Comparison of ENCODE assay signal across 1 cellular context in the genomic region with DNA sequence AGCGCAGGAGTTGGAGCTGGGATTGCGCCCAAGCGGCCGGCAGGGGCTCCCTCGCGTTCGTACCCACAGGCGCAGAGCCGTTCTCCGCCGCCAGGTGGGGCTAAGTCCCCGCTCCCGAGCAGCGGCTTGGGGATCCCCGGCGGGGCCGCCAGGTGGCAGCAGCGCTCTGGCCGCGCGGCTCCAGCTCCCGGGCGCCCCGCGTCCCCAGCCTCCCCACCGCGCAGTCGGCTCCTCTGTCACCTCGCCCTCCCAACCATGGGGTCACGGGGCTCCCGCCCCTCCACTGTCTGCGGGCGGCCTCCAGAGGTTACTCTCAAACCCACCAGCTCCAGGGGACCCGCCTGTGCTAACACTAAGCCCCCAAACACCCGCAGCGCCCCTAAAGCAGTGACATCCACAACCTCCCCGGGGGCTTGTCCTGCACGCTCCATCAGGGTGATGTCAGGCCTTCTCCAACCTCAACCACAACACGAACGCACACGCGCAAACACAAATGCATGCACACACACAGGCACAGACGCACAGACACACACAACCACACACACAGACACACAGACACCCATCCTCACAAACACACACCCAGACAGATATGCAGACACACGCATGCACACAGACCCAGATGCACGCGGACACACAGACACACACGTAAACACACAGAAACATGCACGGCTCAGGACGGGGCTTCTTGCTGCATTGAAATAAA.
TF ChIP-seq lines count a peak whose summit lies in the region.

No MANE protein-coding gene starts in this region.

TF ChIP-seq in HEK293, 187 proteins besides CTCF, POLR2A, EP300 and RAD21 (continued from another document and continues in another):
- TF ChIP-seq SP7 (tag by site-specific recombination; IDR thresholded peaks at IDR 0.05) (peak; percentile 84), ZNF146 (tag by site-specific recombination; IDR thresholded peaks at IDR 0.05) (no peak), ZBTB7A (tag by site-specific recombination; IDR thresholded peaks at IDR 0.05; ENCODE audit: low read depth) (no peak; the same call in none of the 2 replicates), YY1 (tag by site-specific recombination; IDR thresholded peaks at IDR 0.05) (peak; percentile 81), GLI4 (tag by site-specific recombination; IDR thresholded peaks at IDR 0.05) (no peak; the same call in 1 of the 2 replicates), KLF1 (tag by site-specific recombination; IDR thresholded peaks at IDR 0.05) (peak; percentile 60), HOXA7 (CRISPR knock-in tag; IDR thresholded peaks at IDR 0.05; ENCODE audit: borderline replicate concordance) (no peak), ZNF133 (tag by site-specific recombination; IDR thresholded peaks at IDR 0.05) (no peak), OSR2 (tag by site-specific recombination; IDR thresholded peaks at IDR 0.05) (0 out of 2 replicates have a peak, but pooled peaks have one; percentile 50), MEIS1 (CRISPR knock-in tag; IDR thresholded peaks at IDR 0.05; ENCODE audit: borderline replicate concordance) (no peak), ZNF560 (tag by site-specific recombination; IDR thresholded peaks at IDR 0.05; ENCODE audit: borderline replicate concordance) (no peak), ZNF214 (tag by site-specific recombination; IDR thresholded peaks at IDR 0.05; ENCODE audit: borderline replicate concordance) (no peak), ZNF768 (tag by site-specific recombination; IDR thresholded peaks at IDR 0.05) (no peak; the same call in 1 of the 2 replicates), PRDM1 (tag by site-specific recombination; IDR thresholded peaks at IDR 0.05) (no peak), ZNF624 (tag by site-specific recombination; IDR thresholded peaks at IDR 0.05) (no peak; the same call in 1 of the 2 replicates), ZNF629 (tag by site-specific recombination; IDR thresholded peaks at IDR 0.05) (peak; percentile 72), ZNF544 (tag by site-specific recombination; IDR thresholded peaks at IDR 0.05) (no peak), ZSCAN23 (tag by site-specific recombination; IDR thresholded peaks at IDR 0.05) (no peak), ZFP3 (tag by site-specific recombination; IDR thresholded peaks at IDR 0.05; ENCODE audit: low read depth) (no peak), ZNF701 (tag by site-specific recombination; IDR thresholded peaks at IDR 0.05) (no peak; the same call in none of the 2 replicates), ZNF548 (tag by site-specific recombination; IDR thresholded peaks at IDR 0.05) (0 out of 2 replicates have a peak, but pooled peaks have one; percentile 64), ZNF311 (tag by site-specific recombination; IDR thresholded peaks at IDR 0.05; ENCODE audit: borderline replicate concordance) (peak; percentile 97), ZNF404 (tag by site-specific recombination; IDR thresholded peaks at IDR 0.05) (no peak), TCF7L2 (IDR thresholded peaks at IDR 0.05; ENCODE audit: borderline replicate concordance, low read depth, low read length) (no peak), KLF8 (tag by site-specific recombination; IDR thresholded peaks at IDR 0.05) (peak; percentile 84), ZNF114 (tag by site-specific recombination; IDR thresholded peaks at IDR 0.05) (0 out of 2 replicates have a peak, but pooled peaks have one; percentile 18), ZNF777 (tag by site-specific recombination; IDR thresholded peaks at IDR 0.05; ENCODE audit: borderline replicate concordance) (peak; percentile 98), RBAK (tag by site-specific recombination; IDR thresholded peaks at IDR 0.05) (no peak)
- TF ChIP-seq, protein P1, sequence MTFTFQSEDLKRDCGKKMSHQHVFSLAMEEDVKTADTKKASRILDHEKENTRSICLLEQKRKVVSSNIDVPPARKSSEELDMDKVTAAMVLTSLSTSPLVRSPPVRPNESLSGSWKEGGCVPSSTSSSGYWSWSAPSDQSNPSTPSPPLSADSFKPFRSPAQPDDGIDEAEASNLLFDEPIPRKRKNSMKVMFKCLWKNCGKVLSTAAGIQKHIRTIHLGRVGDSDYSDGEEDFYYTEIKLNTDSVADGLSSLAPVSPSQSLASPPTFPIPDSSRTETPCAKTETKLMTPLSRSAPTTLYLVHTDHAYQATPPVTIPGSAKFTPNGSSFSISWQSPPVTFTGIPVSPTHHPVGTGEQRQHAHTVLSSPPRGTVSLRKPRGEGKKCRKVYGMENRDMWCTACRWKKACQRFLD (tag by site-specific recombination; IDR thresholded peaks at IDR 0.05), result no peak
- TF ChIP-seq, protein P2, sequence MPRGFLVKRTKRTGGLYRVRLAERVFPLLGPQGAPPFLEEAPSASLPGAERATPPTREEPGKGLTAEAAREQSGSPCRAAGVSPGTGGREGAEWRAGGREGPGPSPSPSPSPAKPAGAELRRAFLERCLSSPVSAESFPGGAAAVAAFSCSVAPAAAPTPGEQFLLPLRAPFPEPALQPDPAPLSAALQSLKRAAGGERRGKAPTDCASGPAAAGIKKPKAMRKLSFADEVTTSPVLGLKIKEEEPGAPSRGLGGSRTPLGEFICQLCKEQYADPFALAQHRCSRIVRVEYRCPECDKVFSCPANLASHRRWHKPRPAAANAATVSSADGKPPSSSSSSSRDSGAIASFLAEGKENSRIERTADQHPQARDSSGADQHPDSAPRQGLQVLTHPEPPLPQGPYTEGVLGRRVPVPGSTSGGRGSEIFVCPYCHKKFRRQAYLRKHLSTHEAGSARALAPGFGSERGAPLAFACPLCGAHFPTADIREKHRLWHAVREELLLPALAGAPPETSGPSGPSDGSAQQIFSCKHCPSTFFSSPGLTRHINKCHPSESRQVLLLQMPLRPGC (tag by site-specific recombination; IDR thresholded peaks at IDR 0.05), result peak; percentile 76
- TF ChIP-seq, protein P3, sequence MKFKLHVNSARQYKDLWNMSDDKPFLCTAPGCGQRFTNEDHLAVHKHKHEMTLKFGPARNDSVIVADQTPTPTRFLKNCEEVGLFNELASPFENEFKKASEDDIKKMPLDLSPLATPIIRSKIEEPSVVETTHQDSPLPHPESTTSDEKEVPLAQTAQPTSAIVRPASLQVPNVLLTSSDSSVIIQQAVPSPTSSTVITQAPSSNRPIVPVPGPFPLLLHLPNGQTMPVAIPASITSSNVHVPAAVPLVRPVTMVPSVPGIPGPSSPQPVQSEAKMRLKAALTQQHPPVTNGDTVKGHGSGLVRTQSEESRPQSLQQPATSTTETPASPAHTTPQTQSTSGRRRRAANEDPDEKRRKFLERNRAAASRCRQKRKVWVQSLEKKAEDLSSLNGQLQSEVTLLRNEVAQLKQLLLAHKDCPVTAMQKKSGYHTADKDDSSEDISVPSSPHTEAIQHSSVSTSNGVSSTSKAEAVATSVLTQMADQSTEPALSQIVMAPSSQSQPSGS (tag by site-specific recombination; IDR thresholded peaks at IDR 0.05; ENCODE audit: low read depth), result no peak
- TF ChIP-seq, protein P4, sequence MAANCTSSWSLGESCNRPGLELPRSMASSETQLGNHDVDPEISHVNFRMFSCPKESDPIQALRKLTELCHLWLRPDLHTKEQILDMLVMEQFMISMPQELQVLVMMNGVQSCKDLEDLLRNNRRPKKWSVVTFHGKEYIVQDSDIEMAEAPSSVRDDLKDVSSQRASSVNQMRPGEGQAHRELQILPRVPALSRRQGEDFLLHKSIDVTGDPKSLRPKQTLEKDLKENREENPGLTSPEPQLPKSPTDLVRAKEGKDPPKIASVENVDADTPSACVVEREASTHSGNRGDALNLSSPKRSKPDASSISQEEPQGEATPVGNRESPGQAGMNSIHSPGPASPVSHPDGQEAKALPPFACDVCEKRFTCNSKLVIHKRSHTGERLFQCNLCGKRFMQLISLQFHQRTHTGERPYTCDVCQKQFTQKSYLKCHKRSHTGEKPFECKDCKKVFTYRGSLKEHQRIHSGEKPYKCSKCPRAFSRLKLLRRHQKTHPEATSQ (tag by site-specific recombination; IDR thresholded peaks at IDR 0.05), result 0 out of 2 replicates have a peak, but pooled peaks have one; percentile 41
- TF ChIP-seq, protein P5, sequence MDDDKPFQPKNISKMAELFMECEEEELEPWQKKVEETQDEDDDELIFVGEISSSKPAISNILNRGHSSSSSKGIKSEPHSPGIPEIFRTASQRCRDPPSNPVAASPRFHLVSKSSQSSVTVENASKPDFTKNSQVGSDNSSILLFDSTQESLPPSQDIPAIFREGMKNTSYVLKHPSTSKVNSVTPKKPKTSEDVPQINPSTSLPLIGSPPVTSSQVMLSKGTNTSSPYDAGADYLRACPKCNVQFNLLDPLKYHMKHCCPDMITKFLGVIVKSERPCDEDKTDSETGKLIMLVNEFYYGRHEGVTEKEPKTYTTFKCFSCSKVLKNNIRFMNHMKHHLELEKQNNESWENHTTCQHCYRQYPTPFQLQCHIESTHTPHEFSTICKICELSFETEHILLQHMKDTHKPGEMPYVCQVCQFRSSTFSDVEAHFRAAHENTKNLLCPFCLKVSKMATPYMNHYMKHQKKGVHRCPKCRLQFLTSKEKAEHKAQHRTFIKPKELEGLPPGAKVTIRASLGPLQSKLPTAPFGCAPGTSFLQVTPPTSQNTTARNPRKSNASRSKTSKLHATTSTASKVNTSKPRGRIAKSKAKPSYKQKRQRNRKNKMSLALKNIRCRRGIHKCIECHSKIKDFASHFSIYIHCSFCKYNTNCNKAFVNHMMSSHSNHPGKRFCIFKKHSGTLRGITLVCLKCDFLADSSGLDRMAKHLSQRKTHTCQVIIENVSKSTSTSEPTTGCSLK (tag by site-specific recombination; IDR thresholded peaks at IDR 0.05), result peak; percentile 91; the same call in 1 of the 2 replicates
- TF ChIP-seq, protein P6, sequence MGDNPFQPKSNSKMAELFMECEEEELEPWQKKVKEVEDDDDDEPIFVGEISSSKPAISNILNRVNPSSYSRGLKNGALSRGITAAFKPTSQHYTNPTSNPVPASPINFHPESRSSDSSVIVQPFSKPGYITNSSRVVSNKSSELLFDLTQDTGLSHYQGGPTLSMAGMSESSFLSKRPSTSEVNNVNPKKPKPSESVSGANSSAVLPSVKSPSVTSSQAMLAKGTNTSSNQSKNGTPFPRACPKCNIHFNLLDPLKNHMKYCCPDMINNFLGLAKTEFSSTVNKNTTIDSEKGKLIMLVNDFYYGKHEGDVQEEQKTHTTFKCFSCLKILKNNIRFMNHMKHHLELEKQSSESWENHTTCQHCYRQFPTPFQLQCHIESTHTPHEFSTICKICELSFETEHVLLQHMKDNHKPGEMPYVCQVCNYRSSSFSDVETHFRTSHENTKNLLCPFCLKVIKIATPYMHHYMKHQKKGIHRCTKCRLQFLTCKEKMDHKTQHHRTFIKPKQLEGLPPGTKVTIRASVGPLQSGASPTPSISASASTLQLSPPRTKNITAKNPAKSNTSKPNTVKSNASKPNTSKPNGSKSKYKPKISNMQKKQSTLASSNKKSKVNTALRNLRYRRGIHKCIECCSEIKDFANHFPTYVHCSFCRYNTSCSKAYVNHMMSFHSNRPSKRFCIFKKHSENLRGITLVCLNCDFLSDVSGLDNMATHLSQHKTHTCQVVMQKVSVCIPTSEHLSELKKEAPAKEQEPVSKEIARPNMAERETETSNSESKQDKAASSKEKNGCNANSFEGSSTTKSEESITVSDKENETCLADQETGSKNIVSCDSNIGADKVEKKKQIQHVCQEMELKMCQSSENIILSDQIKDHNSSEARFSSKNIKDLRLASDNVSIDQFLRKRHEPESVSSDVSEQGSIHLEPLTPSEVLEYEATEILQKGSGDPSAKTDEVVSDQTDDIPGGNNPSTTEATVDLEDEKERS (tag by site-specific recombination; IDR thresholded peaks at IDR 0.05), result 0 out of 2 replicates have a peak, but pooled peaks have one; percentile 29
- TF ChIP-seq, protein P7, sequence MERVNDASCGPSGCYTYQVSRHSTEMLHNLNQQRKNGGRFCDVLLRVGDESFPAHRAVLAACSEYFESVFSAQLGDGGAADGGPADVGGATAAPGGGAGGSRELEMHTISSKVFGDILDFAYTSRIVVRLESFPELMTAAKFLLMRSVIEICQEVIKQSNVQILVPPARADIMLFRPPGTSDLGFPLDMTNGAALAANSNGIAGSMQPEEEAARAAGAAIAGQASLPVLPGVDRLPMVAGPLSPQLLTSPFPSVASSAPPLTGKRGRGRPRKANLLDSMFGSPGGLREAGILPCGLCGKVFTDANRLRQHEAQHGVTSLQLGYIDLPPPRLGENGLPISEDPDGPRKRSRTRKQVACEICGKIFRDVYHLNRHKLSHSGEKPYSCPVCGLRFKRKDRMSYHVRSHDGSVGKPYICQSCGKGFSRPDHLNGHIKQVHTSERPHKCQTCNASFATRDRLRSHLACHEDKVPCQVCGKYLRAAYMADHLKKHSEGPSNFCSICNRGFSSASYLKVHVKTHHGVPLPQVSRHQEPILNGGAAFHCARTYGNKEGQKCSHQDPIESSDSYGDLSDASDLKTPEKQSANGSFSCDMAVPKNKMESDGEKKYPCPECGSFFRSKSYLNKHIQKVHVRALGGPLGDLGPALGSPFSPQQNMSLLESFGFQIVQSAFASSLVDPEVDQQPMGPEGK (tag by site-specific recombination; IDR thresholded peaks at IDR 0.05), result peak; percentile 93
- TF ChIP-seq, protein P8, sequence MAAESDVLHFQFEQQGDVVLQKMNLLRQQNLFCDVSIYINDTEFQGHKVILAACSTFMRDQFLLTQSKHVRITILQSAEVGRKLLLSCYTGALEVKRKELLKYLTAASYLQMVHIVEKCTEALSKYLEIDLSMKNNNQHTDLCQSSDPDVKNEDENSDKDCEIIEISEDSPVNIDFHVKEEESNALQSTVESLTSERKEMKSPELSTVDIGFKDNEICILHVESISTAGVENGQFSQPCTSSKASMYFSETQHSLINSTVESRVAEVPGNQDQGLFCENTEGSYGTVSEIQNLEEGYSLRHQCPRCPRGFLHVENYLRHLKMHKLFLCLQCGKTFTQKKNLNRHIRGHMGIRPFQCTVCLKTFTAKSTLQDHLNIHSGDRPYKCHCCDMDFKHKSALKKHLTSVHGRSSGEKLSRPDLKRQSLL (tag by site-specific recombination; IDR thresholded peaks at IDR 0.05), result peak; percentile 96
- TF ChIP-seq, protein P9, sequence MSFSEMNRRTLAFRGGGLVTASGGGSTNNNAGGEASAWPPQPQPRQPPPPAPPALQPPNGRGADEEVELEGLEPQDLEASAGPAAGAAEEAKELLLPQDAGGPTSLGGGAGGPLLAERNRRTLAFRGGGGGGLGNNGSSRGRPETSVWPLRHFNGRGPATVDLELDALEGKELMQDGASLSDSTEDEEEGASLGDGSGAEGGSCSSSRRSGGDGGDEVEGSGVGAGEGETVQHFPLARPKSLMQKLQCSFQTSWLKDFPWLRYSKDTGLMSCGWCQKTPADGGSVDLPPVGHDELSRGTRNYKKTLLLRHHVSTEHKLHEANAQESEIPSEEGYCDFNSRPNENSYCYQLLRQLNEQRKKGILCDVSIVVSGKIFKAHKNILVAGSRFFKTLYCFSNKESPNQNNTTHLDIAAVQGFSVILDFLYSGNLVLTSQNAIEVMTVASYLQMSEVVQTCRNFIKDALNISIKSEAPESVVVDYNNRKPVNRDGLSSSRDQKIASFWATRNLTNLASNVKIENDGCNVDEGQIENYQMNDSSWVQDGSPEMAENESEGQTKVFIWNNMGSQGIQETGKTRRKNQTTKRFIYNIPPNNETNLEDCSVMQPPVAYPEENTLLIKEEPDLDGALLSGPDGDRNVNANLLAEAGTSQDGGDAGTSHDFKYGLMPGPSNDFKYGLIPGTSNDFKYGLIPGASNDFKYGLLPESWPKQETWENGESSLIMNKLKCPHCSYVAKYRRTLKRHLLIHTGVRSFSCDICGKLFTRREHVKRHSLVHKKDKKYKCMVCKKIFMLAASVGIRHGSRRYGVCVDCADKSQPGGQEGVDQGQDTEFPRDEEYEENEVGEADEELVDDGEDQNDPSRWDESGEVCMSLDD (tag by site-specific recombination; IDR thresholded peaks at IDR 0.05), result peak; percentile 88
